23 cellular contexts compared by ENCODE assay signal in genomic region chr10:103552856-103553742, GRCh38. TPM values are rescaled to one million over a fixed set of nuclear protein-coding genes. Genes with fewer than 3 reads are reported as not detected.
DNase-seq lines count a peak whose midpoint lies in the region; ATAC-seq, FAIRE-seq and TF ChIP-seq lines count a peak whose summit lies in the region.
"Had no signal": no experiment of that assay in that cellular context is flagged by ENCODE, and none has a peak within 500 bp of the region (broad histone marks: within the 10 kb centered on the region; RNA-seq: fewer than 3 reads in every experiment).

No MANE protein-coding gene starts in this region.

- no peak for FAIRE-seq in kidney (lab: Jason Lieb, UNC)
- FAIRE-seq: D721Med, RCC 7860 had no signal

- no peak for TF ChIP-seq RAD21 in SK-N-SH (IDR thresholded peaks at IDR 0.05; ENCODE audit: low read length)

- no peak overlapping the region for H3K4me3 ChIP-seq in SK-N-SH (ENCODE audit: low read depth in 2 of 2, low read length in 1 of 2)
- no peak overlapping the region for H3K4me3 ChIP-seq in kidney (ENCODE audit: low read length in 2 of 2)
- H3K4me3 ChIP-seq in OCI-LY7 (ENCODE audit: low read depth, low read length, poor library complexity, severe bottlenecking) = no peak overlapping the region
- H3K4me3 ChIP-seq: breast epithelium, colonic mucosa, neural progenitor cell, transverse colon had no signal

- WGBS in SK-N-SH (ENCODE audit: low lambda C conversion rate) = 91% methylated on average over 15 of the region's 20 CpGs

- H3K4me1 ChIP-seq in SK-N-SH (ENCODE audit: control insufficient read depth in 1 of 2, insufficient read depth in 2 of 2, low read depth in 1 of 2, low read length in 1 of 2) = peaks cover 0 to 64% of the 10 kb centered on the region in 2 experiments; a peak in 1 of 4 replicates
- peaks cover 6 to 12% of the 10 kb centered on the region in 2 donors for H3K4me1 ChIP-seq in kidney (ENCODE audit: control insufficient read depth in 1 of 2, insufficient read depth in 1 of 2, low read depth in 1 of 2, low read length in 2 of 2)
- H3K4me1 ChIP-seq in OCI-LY7 (ENCODE audit: insufficient read depth, low read length, poor library complexity, severe bottlenecking) = peaks cover 11% of the 10 kb centered on the region

- no peak for TF ChIP-seq EP300 in SK-N-SH (IDR thresholded peaks at IDR 0.05; ENCODE audit: borderline replicate concordance in 1 of 2, low read depth in 1 of 2, low read length in 1 of 2)

- intact Hi-C loops in kidney (cut with DNase I) = no loop called here
- intact Hi-C loops in OCI-LY7 (cut with micrococcal nuclease; ENCODE audit: unreplicated experiment) = no loop called here

- H3K9me2 ChIP-seq in SK-N-SH = no peaks in the 10 kb centered on the region
- H3K9me2 ChIP-seq in OCI-LY7 (ENCODE audit: insufficient read depth, low read length) = no peaks in the 10 kb centered on the region

- H3K4me2 ChIP-seq in SK-N-SH (no peak overlapping the region), OCI-LY7 (ENCODE audit: low read length) (no peak overlapping the region)
- H3K4me2 ChIP-seq: neural progenitor cell had no signal

- H4K20me1 ChIP-seq in SK-N-SH (ENCODE audit: insufficient read depth) = no peaks in the 10 kb centered on the region
- H4K20me1 ChIP-seq in OCI-LY7 (ENCODE audit: insufficient read depth, low read length) = no peaks in the 10 kb centered on the region

- CTCF ChIA-PET in SK-N-SH (lab: Yijun Ruan, JAX) = interaction anchor here (0.6 to 3.5 kb wide), 4 partner anchors 10 to 568 kb away, joined by 3 to 21 read pairs (median 5); no protein-coding TSS in a partner anchor
- CTCF ChIA-PET in OCI-LY7 (lab: Charles Lee; ENCODE audit: unreplicated experiment) = no interaction called here

- no TSS peak for BruUV-seq in OCI-LY7 (replicated peaks; lab: Mats Ljungman, UMichigan)

- H3K9me3 ChIP-seq in SK-N-SH = no peaks in the 10 kb centered on the region
- H3K9me3 ChIP-seq in kidney (ENCODE audit: control insufficient read depth in 1 of 2, low read length in 2 of 2) = no peaks in the 10 kb centered on the region
- no peaks in the 10 kb centered on the region for H3K9me3 ChIP-seq in OCI-LY7 (ENCODE audit: low read length)
- H3K9me3 ChIP-seq: breast epithelium, colonic mucosa, transverse colon had no signal

- H3K9ac ChIP-seq in SK-N-SH = no peak overlapping the region
- H3K9ac ChIP-seq in kidney (ENCODE audit: low read length in 2 of 2) = no peak overlapping the region
- H3K9ac ChIP-seq: neural progenitor cell had no signal

- H3K27ac ChIP-seq in SK-N-SH (ENCODE audit: low read depth in 2 of 2, low read length in 1 of 2) = no peak overlapping the region
- peak overlapping the region; percentile 80 for H3K27ac ChIP-seq in angular gyrus (ENCODE audit: low read depth, low read length)
- no peak overlapping the region for H3K27ac ChIP-seq in kidney (ENCODE audit: low read depth in 2 of 2, low read length in 2 of 2)
- H3K27ac ChIP-seq in OCI-LY7 (ENCODE audit: low read depth, low read length, poor library complexity, severe bottlenecking) = no peak overlapping the region
- H3K27ac ChIP-seq: breast epithelium, colonic mucosa, neural progenitor cell, transverse colon, WERI-Rb-1 had no signal

- H3K79me2 ChIP-seq in SK-N-SH (ENCODE audit: insufficient read depth) (no peaks in the 10 kb centered on the region), OCI-LY7 (ENCODE audit: insufficient read depth, low read depth, low read length) (no peaks in the 10 kb centered on the region)

- H3K27me3 ChIP-seq in SK-N-SH (ENCODE audit: insufficient read depth) = peaks cover 9% of the 10 kb centered on the region; the same call in 1 of the 2 replicates
- H3K27me3 ChIP-seq: breast epithelium, colonic mucosa, transverse colon had no signal

- DNase-seq in SK-N-SH (peak; percentile 12), kidney (peak; percentile 63), superior temporal gyrus (ENCODE audit: extremely low spot score) (peak; percentile 14), NCI-H82 treated with DMSO at 0.1 percent for 48 hours (lab: John Stamatoyannopoulos, UW; ENCODE audit: unreplicated experiment) (no peak), NCI-H1092 treated with DMSO at 0.1 percent for 48 hours (lab: John Stamatoyannopoulos, UW) (no peak), OCI-LY7 (ENCODE audit: low spot score) (no peak)
- DNase-seq: CD4-positive, alpha-beta memory T cell; colonic mucosa; effector memory CD8-positive, alpha-beta T cell; HCEC 1CT; left ventricle myocardium superior; SIG-M5; T1000; transverse colon; WERI-Rb-1 had no signal

- H3K36me3 ChIP-seq in SK-N-SH (replicated peaks in 1 of 2; ENCODE audit: control insufficient read depth in 1 of 2, insufficient read depth in 2 of 2, low read length in 1 of 2) (no peaks in the 10 kb centered on the region), kidney (ENCODE audit: control insufficient read depth in 1 of 2, insufficient read depth in 2 of 2, low read length in 2 of 2) (no peaks in the 10 kb centered on the region), OCI-LY7 (ENCODE audit: insufficient read depth, low read length) (no peaks in the 10 kb centered on the region)
- H3K36me3 ChIP-seq: breast epithelium, colonic mucosa, neural progenitor cell, transverse colon had no signal

- POLR2A ChIA-PET in SK-N-SH (lab: Yijun Ruan, JAX) (interaction anchor here (0.8 kb wide), 1 partner anchor 9 kb away, joined by 3 read pairs; no protein-coding TSS in a partner anchor), OCI-LY7 (lab: Charles Lee) (no interaction called here)

- H2AFZ ChIP-seq in SK-N-SH (ENCODE audit: low read depth) (no peak overlapping the region), OCI-LY7 (ENCODE audit: low read length) (no peak overlapping the region)
- H2AFZ ChIP-seq: neural progenitor cell had no signal

- ATAC-seq in SK-N-SH treated with all-trans-retinoic acid at 6 μM for 48 hours = no peak
- ATAC-seq: effector memory CD8-positive, alpha-beta T cell; left ventricle myocardium superior; right cardiac atrium had no signal

- H3F3A ChIP-seq in SK-N-SH (replicated peaks; ENCODE audit: insufficient read depth) = no peaks in the 10 kb centered on the region

- TF ChIP-seq CTCF in SK-N-SH (IDR thresholded peaks at IDR 0.05) (no peak), kidney (IDR thresholded peaks at IDR 0.05; ENCODE audit: borderline replicate concordance, extremely low read depth, insufficient read depth) (no peak), OCI-LY7 (conservative IDR thresholded peaks at IDR 0.05; ENCODE audit: low read length) (no peak)

TF ChIP-seq in SK-N-SH, 30 proteins besides CTCF, POLR2A, EP300 and RAD21 (continues in another document):
- TF ChIP-seq FOXJ3 (CRISPR knock-in tag; IDR thresholded peaks at IDR 0.05) (no peak), EZH2phosphoT487 (IDR thresholded peaks at IDR 0.05; ENCODE audit: borderline replicate concordance, low read depth) (no peak), USF2 (IDR thresholded peaks at IDR 0.05; ENCODE audit: borderline replicate concordance, low read depth, low read length) (no peak)

TF ChIP-seq in SK-N-SH treated with all-trans-retinoic acid at 6 μM for 48 hours, 23 proteins besides CTCF, POLR2A, EP300 and RAD21 (continues in another document):
- TF ChIP-seq TSHZ2 (CRISPR knock-in tag; IDR thresholded peaks at IDR 0.05) (no peak), TOX (CRISPR knock-in tag; IDR thresholded peaks at IDR 0.05; ENCODE audit: borderline replicate concordance) (no peak), GLIS3 (CRISPR knock-in tag; IDR thresholded peaks at IDR 0.05) (no peak), ESRRG (CRISPR knock-in tag; IDR thresholded peaks at IDR 0.05) (no peak), ARNTL (CRISPR knock-in tag; IDR thresholded peaks at IDR 0.05; ENCODE audit: borderline replicate concordance, low read depth) (no peak), ZNF8 (CRISPR knock-in tag; IDR thresholded peaks at IDR 0.05) (no peak), POU6F1 (CRISPR knock-in tag; IDR thresholded peaks at IDR 0.05; ENCODE audit: borderline replicate concordance, low read depth) (no peak), PPARA (CRISPR knock-in tag; IDR thresholded peaks at IDR 0.05; ENCODE audit: borderline replicate concordance) (no peak)

RNA-seq across cellular contexts. Expression of gene NEURL1, which starts 59.6 kb away (rescaled TPM):
- polyA plus RNA-seq in SK-N-SH (2012; rRNA removed) (0.05 and 0.19 TPM in 2 replicates), kidney (ENCODE audit: insufficient read depth, low read depth, low replicate concordance) (1.2 TPM)
- 0.04 and 0.05 TPM in 2 replicates for polyA plus RNA-seq in SK-N-SH (2012; cell fraction: cytosol; rRNA removed)
- polyA plus RNA-seq in SK-N-SH (2012; cell fraction: nucleus; rRNA removed) = 0.12 and 0.36 TPM in 2 replicates
- total RNA-seq in kidney (1.2 TPM), OCI-LY7 (2022) (not detected in 2 replicates)
- 0.46 and 0.47 TPM in 2 replicates for total RNA-seq in OCI-LY7 (2014; rRNA removed; shearing (Covaris generic))
- total RNA-seq: A172, left ventricle myocardium superior had no signal

Comparison
In these comparisons a context has a peak if more than half of its experiments do, and no peak if none do; other contexts are left out.
1. DNase-seq: peak in SK-N-SH (single experiment), kidney (single experiment) and superior temporal gyrus (single experiment); none in NCI-H82 treated with DMSO at 0.1 percent for 48 hours (single experiment), NCI-H1092 treated with DMSO at 0.1 percent for 48 hours (single experiment) and OCI-LY7 (single experiment).